ENCODE assay signal across 25 cellular contexts in genomic region chr13:106464076-106464475, GRCh38.
DNase-seq lines count a peak whose midpoint lies in the region; TF ChIP-seq lines count a peak whose summit lies in the region.
"Had no signal": no experiment of that assay in that cellular context is flagged by ENCODE, and none has a peak within 500 bp of the region (broad histone marks: within the 10 kb centered on the region; RNA-seq: fewer than 3 reads in every experiment).

No MANE protein-coding gene starts in this region.

- H3K4me1 Mint-ChIP-seq in MCF 10A (ENCODE audit: insufficient read depth, unreplicated experiment) = no peaks in the 10 kb centered on the region
- H3K4me1 Mint-ChIP-seq: naive thymus-derived CD4-positive, alpha-beta T cell had no signal

- no peaks in the 10 kb centered on the region for H4K20me1 ChIP-seq in mammary epithelial cell (ENCODE audit: insufficient read depth, low read length)

- no peak overlapping the region for H3K4me3 Mint-ChIP-seq in MCF 10A (ENCODE audit: unreplicated experiment)
- H3K4me3 Mint-ChIP-seq: effector memory CD8-positive, alpha-beta T cell; naive thymus-derived CD4-positive, alpha-beta T cell had no signal

- no peaks in the 10 kb centered on the region for H3K9me3 ChIP-seq in mammary epithelial cell (replicated peaks; ENCODE audit: insufficient read depth, low read length)
- H3K9me3 ChIP-seq: A549, body of pancreas, esophagus squamous epithelium, right lobe of liver had no signal

- BruUV-seq in mammary epithelial cell (replicated peaks; lab: Mats Ljungman, UMichigan) = no TSS peak
- no TSS peak for BruUV-seq in MCF 10A (replicated peaks; lab: Mats Ljungman, UMichigan)

- DNase-seq in mammary epithelial cell (peak; percentile 54), MCF 10A (ENCODE audit: unreplicated experiment) (no peak), NOMO-1 treated with dmso at 0.1 percent for 144 hours (lab: John Stamatoyannopoulos, UW; ENCODE audit: unreplicated experiment) (peak; percentile 14), brain microvascular endothelial cell (peak; percentile 85), smooth muscle cell of the brain vasculature (ENCODE audit: low read depth, low spot score) (peak; percentile 62), HEK293T (ENCODE audit: extremely low spot score) (no peak), COLO829 (ENCODE audit: low spot score) (no peak)
- DNase-seq in activated effector memory CD4-positive, alpha-beta T cell treated with Interleukin-2 at 50 U/mL for 16 hours = no peak
- DNase-seq: activated CD4-positive, alpha-beta T cell treated with anti-CD3 and anti-CD28 coated beads, Interleukin-2, amount 50 U/mL, for 1 hour; body of pancreas; DND-41; effector memory CD8-positive, alpha-beta T cell; esophagus squamous epithelium; IMR-90; mesendoderm; MM.1S; naive thymus-derived CD4-positive, alpha-beta T cell; NCI-H1694; NCI-H69; right lobe of liver; substantia nigra; T-helper 2 cell had no signal

- H3K9me3 Mint-ChIP-seq in MCF 10A (ENCODE audit: unreplicated experiment) = no peaks in the 10 kb centered on the region
- H3K9me3 Mint-ChIP-seq: activated naive CD4-positive, alpha-beta T cell treated with anti-CD3 and anti-CD28 coated beads, Interleukin-2, amount 50 U/mL, for 72 hours had no signal

- POLR2A ChIA-PET in MCF 10A (lab: Yijun Ruan, JAX) (no interaction called here), HEK293T (lab: Yijun Ruan, JAX) (no interaction called here)

- H2AFZ ChIP-seq in mammary epithelial cell (ENCODE audit: low read depth, low read length) = no peak overlapping the region
- H2AFZ ChIP-seq: parathyroid adenoma had no signal

- WGBS in mammary epithelial cell (ENCODE audit: low coverage, missing lambda C conversion rate) = 100% methylated on average over 4 of the region's 4 CpGs

- in situ Hi-C loops in mammary epithelial cell (cut with MboI; ENCODE audit: low sequenced_read_pairs in 2 of 2) = no loop called here
- in situ Hi-C loops in brain microvascular endothelial cell (cut with HindIII; ENCODE audit: low pct_ligation_motif_present, low sequenced_read_pairs) = no loop called here

- dilution Hi-C loops in mammary epithelial cell (cut with HindIII; ENCODE audit: low sequenced_read_pairs) = no loop called here

- H3K27me3 Mint-ChIP-seq in MCF 10A (ENCODE audit: insufficient read depth, unreplicated experiment) = no peaks in the 10 kb centered on the region

- H3K4me3 ChIP-seq in mammary epithelial cell (replicated peaks in 1 of 3; ENCODE audit: insufficient read depth in 1 of 3, low read depth in 2 of 3, low read length in 3 of 3) (no peak overlapping the region), brain microvascular endothelial cell (ENCODE audit: low read depth, low read length) (no peak overlapping the region)
- H3K4me3 ChIP-seq: A549, body of pancreas, esophagus squamous epithelium, right lobe of liver had no signal

- TF ChIP-seq CTCF in mammary epithelial cell (conservative IDR thresholded peaks at IDR 0.05 in 1 of 2, IDR thresholded peaks at IDR 0.05 in 1 of 2; ENCODE audit: extremely low read depth in 1 of 2, insufficient read depth in 1 of 2, low read depth in 1 of 2, low read length in 2 of 2) (no peak), MCF 10A (IDR thresholded peaks at IDR 0.05; ENCODE audit: unreplicated experiment) (no peak), brain microvascular endothelial cell (IDR thresholded peaks at IDR 0.05; ENCODE audit: low read depth, low read length, missing control alignments) (no peak)

- no peaks in the 10 kb centered on the region for H3K79me2 ChIP-seq in mammary epithelial cell (ENCODE audit: insufficient read depth, low read length)
- H3K79me2 ChIP-seq: parathyroid adenoma had no signal

- H3K9ac ChIP-seq in mammary epithelial cell (ENCODE audit: insufficient read depth, low read length) = no peak overlapping the region
- H3K9ac ChIP-seq: parathyroid adenoma had no signal

- no peak overlapping the region for H3K4me2 ChIP-seq in mammary epithelial cell (ENCODE audit: insufficient read depth, low read depth, low read length)
- H3K4me2 ChIP-seq: A549 had no signal

- H3K27me3 ChIP-seq in mammary epithelial cell (ENCODE audit: insufficient read depth, low read length) (no peaks in the 10 kb centered on the region), brain microvascular endothelial cell (replicated peaks) (no peaks in the 10 kb centered on the region)
- H3K27me3 ChIP-seq: body of pancreas, esophagus squamous epithelium, right lobe of liver had no signal

- no peaks in the 10 kb centered on the region for H3K36me3 Mint-ChIP-seq in MCF 10A (ENCODE audit: insufficient read depth, unreplicated experiment)
- H3K36me3 Mint-ChIP-seq: activated naive CD4-positive, alpha-beta T cell treated with anti-CD3 and anti-CD28 coated beads, Interleukin-2, amount 50 U/mL, for 72 hours; naive thymus-derived CD4-positive, alpha-beta T cell had no signal

- no peak overlapping the region for H3K27ac Mint-ChIP-seq in MCF 10A (ENCODE audit: low read depth, unreplicated experiment)
- H3K27ac Mint-ChIP-seq: activated naive CD4-positive, alpha-beta T cell treated with anti-CD3 and anti-CD28 coated beads, Interleukin-2, amount 50 U/mL, for 72 hours; effector memory CD8-positive, alpha-beta T cell; naive thymus-derived CD4-positive, alpha-beta T cell had no signal

- no peak overlapping the region for H3K27ac ChIP-seq in mammary epithelial cell (ENCODE audit: insufficient read depth, low read depth, low read length)
- no peak overlapping the region for H3K27ac ChIP-seq in brain microvascular endothelial cell
- H3K27ac ChIP-seq: A549, body of pancreas, esophagus squamous epithelium, parathyroid adenoma, right lobe of liver had no signal

- H3K36me3 ChIP-seq in mammary epithelial cell (ENCODE audit: insufficient read depth, low read length) (no peaks in the 10 kb centered on the region), brain microvascular endothelial cell (replicated peaks) (no peaks in the 10 kb centered on the region)
- H3K36me3 ChIP-seq: esophagus squamous epithelium, right lobe of liver had no signal

- intact Hi-C loops in mammary epithelial cell (cut with micrococcal nuclease) (no loop called here), MCF 10A (cut with micrococcal nuclease) (no loop called here)

- CTCF ChIA-PET in mammary epithelial cell (lab: Charles Lee; ENCODE audit: low non-redundant PET) (no interaction called here), MCF 10A (lab: Yijun Ruan, JAX) (no interaction called here), HEK293T (lab: Yijun Ruan, JAX) (no interaction called here)

- H3K4me1 ChIP-seq in mammary epithelial cell (ENCODE audit: insufficient read depth, low read length) = peaks cover 3% of the 10 kb centered on the region
- H3K4me1 ChIP-seq: A549, parathyroid adenoma, right lobe of liver had no signal

TF ChIP-seq in HEK293T, 16 proteins besides CTCF, POLR2A, EP300 and RAD21:
- TF ChIP-seq ELF4 (IDR thresholded peaks at IDR 0.05) = no peak

Comparison
In these comparisons a context has a peak if more than half of its experiments do, and no peak if none do; other contexts are left out.
1. DNase-seq: peak in mammary epithelial cell (single experiment), NOMO-1 treated with dmso at 0.1 percent for 144 hours (single experiment), brain microvascular endothelial cell (single experiment) and smooth muscle cell of the brain vasculature (single experiment); none in MCF 10A (single experiment), activated effector memory CD4-positive, alpha-beta T cell treated with Interleukin-2 at 50 U/mL for 16 hours (single experiment), HEK293T (single experiment) and COLO829 (single experiment).